In the genomic region with DNA sequence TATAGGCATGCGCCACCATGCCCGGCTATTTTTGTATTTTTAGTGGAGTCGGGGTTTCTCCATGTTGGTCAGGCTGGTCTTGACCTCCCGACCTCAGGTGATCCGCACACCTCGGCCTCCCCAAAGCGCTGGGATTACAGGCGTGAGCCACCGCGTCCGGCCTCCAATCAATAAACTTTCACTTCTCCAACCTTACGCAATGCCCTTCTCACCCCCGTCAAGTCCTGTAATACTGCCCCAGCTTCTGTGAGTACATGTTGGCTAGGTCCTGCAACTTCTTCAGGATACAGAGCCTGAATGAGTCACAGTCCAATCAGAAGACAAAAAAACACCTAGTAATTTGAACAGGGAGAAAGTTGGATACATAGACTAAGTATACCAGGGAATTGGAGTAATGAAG, we compare ENCODE assay signal across 29 cellular contexts. TPM values are rescaled to one million over a fixed set of nuclear protein-coding genes. Genes with fewer than 3 reads are reported as not detected.
DNase-seq lines count a peak whose midpoint lies in the region; ATAC-seq and TF ChIP-seq lines count a peak whose summit lies in the region.
"Had no signal": no experiment of that assay in that cellular context is flagged by ENCODE, and none has a peak within 500 bp of the region (broad histone marks: within the 10 kb centered on the region; RNA-seq: fewer than 3 reads in every experiment).

No MANE protein-coding gene starts in this region.

- H3K4me3 ChIP-seq in GM23248 (no peak overlapping the region), NB4 (ENCODE audit: low read depth, low read length) (no peak overlapping the region)
- H3K4me3 ChIP-seq: pancreas, right atrium auricular region, SJSA1, spleen, suprapubic skin had no signal

- H3K4me1 Mint-ChIP-seq in WTC11: peaks cover 23% of the 10 kb centered on the region
- H3K4me1 Mint-ChIP-seq: nephron; stimulated activated memory B cell treated with anti-CD40 and anti-IgM and Interleukin-4, amounts not matched to agents 10 μg/mL and 1 μg/mL and 100 μg/mL, for 72 hours had no signal

- DNase-seq in GM23248: peak; percentile 17
- DNase-seq in NB4 (ENCODE audit: low read depth): peak; percentile 31
- no peak for DNase-seq in WTC11 (ENCODE audit: low spot score)
- peak; percentile 70 for DNase-seq in iris pigment epithelial cell (ENCODE audit: low read depth)
- no peak for DNase-seq in stimulated activated naive CD4-positive, alpha-beta T cell (lab: John Stamatoyannopoulos, UW)
- DNase-seq in GM03348 (ENCODE audit: low spot score): no peak
- no peak for DNase-seq in COLO668 (lab: John Stamatoyannopoulos, UW; ENCODE audit: unreplicated experiment)
- DNase-seq: activated gamma-delta T cell; effector CD4-positive, alpha-beta T cell; HFFc6; KG1; NCI-H1092; NCI-H1930; NCI-H345; NCI-H774; pancreas; spleen; stimulated activated CD4-positive, alpha-beta T cell treated with anti-CD3 and anti-CD28 coated beads, Interleukin-2, amount 100 ng/mL, for 48 hours had no signal

- CTCF ChIA-PET in WTC11 (lab: Charles Lee): interaction anchor here (1.8 to 3.1 kb wide), 3 partner anchors 13 to 23 kb away, joined by 6 to 29 read pairs (median 19); no protein-coding TSS in a partner anchor

- no peak for ATAC-seq in WTC11
- no peak for ATAC-seq in GM21526 (IDR thresholded peaks at IDR 0.05; ENCODE audit: low FRiP score, unreplicated experiment)
- ATAC-seq: foreskin keratinocyte; Panc1; pancreas; stimulated activated memory B cell treated with anti-CD40 and anti-IgM and Interleukin-4, amounts not matched to agents 10 μg/mL and 1 μg/mL and 100 μg/mL, for 72 hours had no signal

- no peaks in the 10 kb centered on the region for H3K27me3 ChIP-seq in GM23248 (replicated peaks; ENCODE audit: insufficient read depth)
- H3K27me3 ChIP-seq: foreskin keratinocyte, pancreas, right atrium auricular region, SJSA1, spleen, suprapubic skin had no signal

- H3K9me2 ChIP-seq in GM23248 (ENCODE audit: insufficient read depth): no peaks in the 10 kb centered on the region

- H3K36me3 Mint-ChIP-seq in WTC11: no peaks in the 10 kb centered on the region
- H3K36me3 Mint-ChIP-seq: stimulated activated memory B cell treated with anti-CD40 and anti-IgM and Interleukin-4, amounts not matched to agents 10 μg/mL and 1 μg/mL and 100 μg/mL, for 72 hours had no signal

- H3K36me3 ChIP-seq in GM23248 (ENCODE audit: low read depth): no peaks in the 10 kb centered on the region
- H3K36me3 ChIP-seq: pancreas, right atrium auricular region, SJSA1, spleen, suprapubic skin had no signal

- in situ Hi-C loops in GM23248 (cut with MboI): no loop called here

- TF ChIP-seq POLR2A in NB4 (IDR thresholded peaks at IDR 0.05; ENCODE audit: extremely low read depth, insufficient read length): no peak

- H3K4me2 ChIP-seq in GM23248 (ENCODE audit: unreplicated experiment): no peak overlapping the region

- no peaks in the 10 kb centered on the region for H4K20me1 ChIP-seq in GM23248 (ENCODE audit: insufficient read depth)

- no peaks in the 10 kb centered on the region for H3K79me2 ChIP-seq in GM23248 (ENCODE audit: insufficient read depth)

- 91 to 96% methylated on average over 12 to 13 of the region's 13 CpGs for WGBS in GM23248 (ENCODE audit: low coverage in 1 of 2, low lambda C conversion rate in 2 of 2, missing lambda C conversion rate in 2 of 2), 2 experiments

- H2AFZ ChIP-seq in GM23248: no peak overlapping the region

- H3K27me3 Mint-ChIP-seq in WTC11 (ENCODE audit: low read depth): no peaks in the 10 kb centered on the region; the same call in 1 of the 2 replicates

- TF ChIP-seq CTCF in NB4 (IDR thresholded peaks at IDR 0.05; ENCODE audit: low read depth, low read length) (no peak), WTC11 (IDR thresholded peaks at IDR 0.05) (no peak)

- H3K9me3 ChIP-seq in GM23248 (ENCODE audit: low read depth): no peaks in the 10 kb centered on the region
- H3K9me3 ChIP-seq: pancreas, right atrium auricular region, SJSA1, suprapubic skin had no signal

- H3K27ac Mint-ChIP-seq in WTC11: peak overlapping the region; percentile 5; the same call in 1 of the 2 replicates
- H3K27ac Mint-ChIP-seq: HFFc6; nephron; stimulated activated memory B cell treated with anti-CD40 and anti-IgM and Interleukin-4, amounts not matched to agents 10 μg/mL and 1 μg/mL and 100 μg/mL, for 72 hours had no signal

- H3K4me1 ChIP-seq in GM23248 (ENCODE audit: insufficient read depth): no peaks in the 10 kb centered on the region
- H3K4me1 ChIP-seq: foreskin keratinocyte, pancreas, right atrium auricular region, SJSA1, spleen, suprapubic skin had no signal

- no peak overlapping the region for H3K27ac ChIP-seq in GM23248
- H3K27ac ChIP-seq: C4-2B, foreskin keratinocyte, pancreas, right atrium auricular region, SJSA1, spleen, suprapubic skin had no signal

- H3K9ac ChIP-seq in GM23248: no peak overlapping the region

- no peaks in the 10 kb centered on the region for H3K9me3 Mint-ChIP-seq in WTC11
- H3K9me3 Mint-ChIP-seq: stimulated activated memory B cell treated with anti-CD40 and anti-IgM and Interleukin-4, amounts not matched to agents 10 μg/mL and 1 μg/mL and 100 μg/mL, for 72 hours had no signal

- POLR2A ChIA-PET in WTC11 (lab: Charles Lee): no interaction called here

- H3K4me3 Mint-ChIP-seq in WTC11: no peak overlapping the region
- H3K4me3 Mint-ChIP-seq: HFFc6; nephron; stimulated activated memory B cell treated with anti-CD40 and anti-IgM and Interleukin-4, amounts not matched to agents 10 μg/mL and 1 μg/mL and 100 μg/mL, for 72 hours had no signal

- H3F3A ChIP-seq in GM23248 (ENCODE audit: insufficient read depth): no peaks in the 10 kb centered on the region

TF ChIP-seq in WTC11, 78 proteins besides CTCF, POLR2A, EP300 and RAD21:
- no peak for TF ChIP-seq NFE2L1 (CRISPR knock-in tag; IDR thresholded peaks at IDR 0.05)
- TF ChIP-seq GABPB1 (CRISPR knock-in tag; IDR thresholded peaks at IDR 0.05): 0 out of 2 replicates have a peak, but pooled peaks have one; percentile 29

RNA-seq across cellular contexts. Expression of a gene that starts 47.1 kb away (rescaled TPM):
- total RNA-seq in GM23248 (2014; rRNA removed; shearing (Covaris generic)): not detected in 2 replicates
- polyA plus RNA-seq in GM23248 (2016; fragmentation: Nextera tagmentation; extraction: Ambion mirVana): not detected in 2 replicates
- total RNA-seq in WTC11 (2021): 0.81 to 1.1 TPM (median 0.85 TPM) in 3 replicates
- total RNA-seq: epithelial cell of proximal tubule; T-helper 1 cell treated with Interleukin-12 subunit alpha and Interleukin-12 subunit beta and Interleukin-4 antibody, amounts not matched to agents 30 ng/mL and 1 ng/mL, for 36 hours had no signal

Comparison
In these comparisons a context has a peak if more than half of its experiments do, and no peak if none do; other contexts are left out.
1. DNase-seq: peak in GM23248 (single experiment), NB4 (single experiment) and iris pigment epithelial cell (single experiment); none in WTC11 (single experiment), stimulated activated naive CD4-positive, alpha-beta T cell (0 of 6), GM03348 (single experiment) and COLO668 (single experiment).